In the genomic region with DNA sequence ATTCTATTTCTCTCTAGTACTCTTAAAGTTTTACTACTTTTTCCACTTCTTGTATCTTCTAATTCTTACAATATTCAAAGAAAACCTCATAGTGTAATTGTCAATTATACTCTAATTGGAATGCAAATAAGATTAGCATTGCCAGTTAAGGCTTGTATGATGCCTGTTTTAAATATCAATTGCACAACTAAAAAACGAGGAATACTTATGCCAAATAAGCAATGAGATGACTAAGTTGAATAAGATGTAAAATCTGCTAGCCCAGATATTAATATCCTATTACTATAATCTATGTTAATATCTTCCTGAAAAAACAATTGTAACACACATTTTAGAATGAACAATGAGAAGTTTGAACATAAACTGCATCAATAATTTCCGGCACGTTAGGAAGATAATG, we compare ENCODE assay signal across 24 cellular contexts. TPM values are rescaled to one million over a fixed set of nuclear protein-coding genes. Genes with fewer than 3 reads are reported as not detected.
DNase-seq lines count a peak whose midpoint lies in the region; FAIRE-seq and TF ChIP-seq lines count a peak whose summit lies in the region.
"Had no signal": no experiment of that assay in that cellular context is flagged by ENCODE, and none has a peak within 500 bp of the region (broad histone marks: within the 10 kb centered on the region; RNA-seq: fewer than 3 reads in every experiment).

No MANE protein-coding gene starts in this region.

- H3K4me3 Mint-ChIP-seq in brain: peak overlapping the region in 2 of 5 experiments; percentile 25 to 66

- no peak overlapping the region for H3K27ac ChIP-seq in sigmoid colon
- H3K27ac ChIP-seq: SJSA1 had no signal

- H3K4me3 ChIP-seq in fibroblast of mammary gland (ENCODE audit: control insufficient read depth, low read depth, low read length): no peak overlapping the region
- no peak overlapping the region for H3K4me3 ChIP-seq in sigmoid colon
- H3K4me3 ChIP-seq: SJSA1 had no signal

- H3K27me3 ChIP-seq in sigmoid colon: no peaks in the 10 kb centered on the region
- H3K27me3 ChIP-seq: SJSA1 had no signal

- no peaks in the 10 kb centered on the region for H3K27me3 Mint-ChIP-seq in brain

- H3K4me1 Mint-ChIP-seq in brain: peaks cover 8% of the 10 kb centered on the region

- WGBS in sigmoid colon, 2 donors: 57 to 81% methylated on average over 3 of the region's 3 CpGs

- H3K4me1 ChIP-seq in sigmoid colon: no peaks in the 10 kb centered on the region
- H3K4me1 ChIP-seq: SJSA1 had no signal

- peaks cover 0 to 7% (median 2%) of the 10 kb centered on the region in 5 experiments for H3K9me3 Mint-ChIP-seq in brain

- intact Hi-C loops in sigmoid colon (cut with DNase I): no loop called here

- no peaks in the 10 kb centered on the region for H3K9me3 ChIP-seq in sigmoid colon
- H3K9me3 ChIP-seq: SJSA1 had no signal

- TF ChIP-seq CTCF in brain (conservative IDR thresholded peaks at IDR 0.05) (no peak), fibroblast of mammary gland (conservative IDR thresholded peaks at IDR 0.05; ENCODE audit: control insufficient read depth, insufficient read depth, low read depth, low read length) (no peak), sigmoid colon (IDR thresholded peaks at IDR 0.05) (no peak)

- no peak for FAIRE-seq in HTR-8/SVneo (lab: Jason Lieb, UNC)
- FAIRE-seq: GM18507, H1 had no signal

- no peak for TF ChIP-seq EP300 in sigmoid colon (IDR thresholded peaks at IDR 0.05)

- no peaks in the 10 kb centered on the region for H3K36me3 Mint-ChIP-seq in brain

- peak overlapping the region in 3 of 5 experiments; percentile 40 to 88 (median 54) for H3K27ac Mint-ChIP-seq in brain

- H3K36me3 ChIP-seq in sigmoid colon: no peaks in the 10 kb centered on the region
- H3K36me3 ChIP-seq: SJSA1 had no signal

- peak; percentile 48 for DNase-seq in GM03348 (ENCODE audit: low spot score)
- DNase-seq in fibroblast of mammary gland (ENCODE audit: low read depth): peak; percentile 11
- DNase-seq in activated CD8-positive, alpha-beta memory T cell treated with anti-CD3 and anti-CD28 coated beads, Interleukin-2, amount 50 U/mL, for 48 hours: no peak
- DNase-seq in hippocampal formation (lab: John Stamatoyannopoulos, UW): no peak
- no peak for DNase-seq in sigmoid colon
- no peak for DNase-seq in HTR-8/SVneo (ENCODE audit: insufficient read length, low spot score)
- DNase-seq: ACHN, Calu3, DMS153, Karpas-422, NCI-H1092 treated with DMSO at 0.1 percent for 48 hours, NCI-H1436, NCI-H187, NCI-H2081 treated with DMSO at 0.1 percent for 48 hours, NCI-H2171, NCI-H226, NCI-H510A, NCI-H69, Right ventricle myocardium superior, RPMI8226 had no signal

- no peak for TF ChIP-seq POLR2A in sigmoid colon (IDR thresholded peaks at IDR 0.05)

RNA-seq across cellular contexts. Expression of gene AKAP7, which starts 13.3 kb away (rescaled TPM):
- polyA plus RNA-seq in brain (ENCODE audit: insufficient read depth, low read depth, low replicate concordance) (2.0 TPM), sigmoid colon (10 to 100 TPM in 2 of 3 donors, 1 to 10 TPM in 1; 7.9 to 13.2 (median 12.7) TPM)
- 10 to 100 TPM; 18.7 to 23.8 (median 21.9) TPM for total RNA-seq in sigmoid colon

RNA-seq across cellular contexts. Expression of gene EPB41L2, which starts 59.0 kb away (rescaled TPM):
- polyA plus RNA-seq in brain (ENCODE audit: insufficient read depth, low read depth, low replicate concordance): 41.4 TPM
- 100 to 1,000 TPM in 2 of 4 donors, 10 to 100 TPM in 2; 65.7 to 147 (median 114) TPM for total RNA-seq in sigmoid colon
- polyA plus RNA-seq in sigmoid colon: 10 to 100 TPM; 41.2 to 50.5 (median 42.6) TPM

Comparison
In these comparisons a context has a peak if more than half of its experiments do, and no peak if none do; other contexts are left out.
1. DNase-seq: peak in GM03348 (single experiment) and fibroblast of mammary gland (single experiment); none in activated CD8-positive, alpha-beta memory T cell treated with anti-CD3 and anti-CD28 coated beads, Interleukin-2, amount 50 U/mL, for 48 hours (single experiment), hippocampal formation (0 of 2), sigmoid colon (single experiment) and HTR-8/SVneo (single experiment).